In the genomic region with DNA sequence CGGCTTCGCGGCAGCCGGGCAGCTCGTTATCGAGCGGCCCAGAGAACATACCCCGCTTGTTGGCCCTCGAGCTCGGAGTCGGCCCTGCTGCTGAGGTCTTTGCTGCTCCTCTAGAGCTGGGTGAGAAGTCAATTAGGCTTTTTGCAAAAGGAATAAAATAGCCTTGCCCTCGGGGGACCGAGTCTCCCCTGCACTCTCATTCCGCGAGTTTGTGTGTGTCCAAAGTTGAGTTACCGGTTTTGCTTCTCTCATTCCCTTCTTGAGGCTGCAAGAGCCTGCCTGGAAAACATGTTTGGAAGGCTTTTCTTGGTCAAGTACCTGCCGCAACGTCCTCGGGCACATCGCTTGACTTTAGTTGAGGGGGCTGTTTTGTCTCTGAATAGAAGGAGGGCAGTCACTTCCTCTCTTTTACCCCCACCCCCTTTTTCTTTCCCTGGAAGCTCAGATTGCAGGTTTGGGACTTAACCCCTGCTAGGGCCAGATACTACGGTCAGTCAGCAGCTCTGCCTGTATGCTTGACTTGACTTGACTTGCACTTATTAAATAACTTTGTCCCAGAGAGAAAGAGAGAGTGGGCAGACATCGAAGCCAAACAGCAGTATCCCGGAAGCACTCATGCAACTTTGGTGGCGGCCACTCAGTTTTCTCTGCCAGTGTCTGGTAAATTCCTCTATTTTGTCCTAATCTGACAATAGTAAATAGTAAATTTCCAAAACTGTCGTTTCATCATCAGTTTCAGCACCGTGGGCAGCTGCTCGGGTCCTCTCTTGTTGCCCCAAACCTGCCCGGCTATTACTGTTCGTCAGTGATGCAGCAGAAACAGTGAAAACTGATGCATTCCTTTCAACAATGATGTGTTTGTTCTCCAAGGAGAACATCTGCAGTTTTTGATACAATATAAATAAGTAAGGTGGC, we compare ENCODE assay signal across 9 cellular contexts. TPM values are rescaled to one million over a fixed set of nuclear protein-coding genes. Genes with fewer than 3 reads are reported as not detected.
DNase-seq lines count a peak whose midpoint lies in the region; ATAC-seq, FAIRE-seq and TF ChIP-seq lines count a peak whose summit lies in the region.
"Had no signal": no experiment of that assay in that cellular context is flagged by ENCODE, and none has a peak within 500 bp of the region (broad histone marks: within the 10 kb centered on the region; RNA-seq: fewer than 3 reads in every experiment).

No MANE protein-coding gene starts in this region.

- peaks cover 3% of the 10 kb centered on the region for H3K36me3 Mint-ChIP-seq in memory B cell

- H3K23me2 ChIP-seq in H1 (ENCODE audit: low read depth, low read length): peaks cover 7% of the 10 kb centered on the region

- H3K79me2 ChIP-seq in H1 (ENCODE audit: control insufficient read depth in 1 of 2, insufficient read depth in 2 of 2, low read length in 2 of 2): peaks cover 0 to 47% of the 10 kb centered on the region in 2 experiments; a peak in 3 of 4 replicates

- peak overlapping the region; percentile 26 for H3K56ac ChIP-seq in H1 (replicated peaks; ENCODE audit: insufficient read length, low read depth, low read length)

- TF ChIP-seq CTCF in H1 (IDR thresholded peaks at IDR 0.05; ENCODE audit: control extremely low read depth in 1 of 3, insufficient read depth in 1 of 3, low read depth in 1 of 3, low read length in 3 of 3): no peak
- no peak for TF ChIP-seq CTCF in testis (IDR thresholded peaks at IDR 0.05)

- peaks cover 40% of the 10 kb centered on the region for H3K4me1 Mint-ChIP-seq in memory B cell

- ATAC-seq in GM21529 (IDR thresholded peaks at IDR 0.05; ENCODE audit: unreplicated experiment) (peak; percentile 15), memory B cell (ENCODE audit: low read depth) (peak; percentile 10)

- H3K23ac ChIP-seq in H1 (ENCODE audit: insufficient read length): no peak overlapping the region

- H2AK5ac ChIP-seq in H1 (ENCODE audit: low read depth, low read length): no peak overlapping the region; the same call in 1 of the 2 replicates

- H3K9me3 Mint-ChIP-seq in memory B cell: no peaks in the 10 kb centered on the region

- H3K27ac ChIP-seq in HUES48 (ENCODE audit: low read depth, low read length) (peak overlapping the region; percentile 96), H1 (ENCODE audit: low read depth, low read length) (peak overlapping the region; percentile 89; the same call in 1 of the 2 replicates), testis (peak overlapping the region; percentile 99)

- no peak overlapping the region for H2BK20ac ChIP-seq in H1 (ENCODE audit: low read length)

- no peak overlapping the region for H4K8ac ChIP-seq in H1 (ENCODE audit: extremely low read depth, insufficient read depth, low read length)

- H3K27ac Mint-ChIP-seq in memory B cell: peak overlapping the region; percentile 98

- WGBS in H1 (ENCODE audit: extremely low coverage in 1 of 2, insufficient coverage in 1 of 2, insufficient read length in 1 of 2, insufficient replicate concordance in 2 of 2, low coverage in 1 of 2, low lambda C conversion rate in 2 of 2, missing lambda C conversion rate in 1 of 2), 2 experiments: 5% methylated on average over 26 of the region's 29 CpGs; no CpG with 5 or more reads in 1 of the 2 experiments
- WGBS in testis, 2 donors: 1% methylated on average over 29 of the region's 29 CpGs

- H3K9ac ChIP-seq in ES-I3 (ENCODE audit: low read depth, low read length): peak overlapping the region; percentile 92
- H3K9ac ChIP-seq in HUES48 (ENCODE audit: low read depth, low read length): peak overlapping the region; percentile 82
- H3K9ac ChIP-seq in H1 (replicated peaks in 1 of 4; ENCODE audit: extremely low read depth in 1 of 4, low read depth in 3 of 4, low read length in 3 of 4): peak overlapping the region; percentile 58 to 91 (median 74)

- H2BK120ac ChIP-seq in H1 (replicated peaks; ENCODE audit: low read depth, low read length): no peak overlapping the region

- H2BK12ac ChIP-seq in H1 (ENCODE audit: low read depth, low read length): no peak overlapping the region; the same call in 1 of the 2 replicates

- peak overlapping the region; percentile 60; the same call in 1 of the 2 replicates for H2AFZ ChIP-seq in H1 (ENCODE audit: low read length)

- FAIRE-seq in H1 (lab: Jason Lieb, UNC): no peak

- H3K9me3 ChIP-seq in ES-I3 (ENCODE audit: control insufficient read depth, insufficient read depth, low read length): no peaks in the 10 kb centered on the region
- no peaks in the 10 kb centered on the region for H3K9me3 ChIP-seq in HUES48 (ENCODE audit: control insufficient read depth, insufficient read depth, low read length)
- H3K9me3 ChIP-seq in H1 (ENCODE audit: insufficient read depth in 2 of 2, low read depth in 1 of 2, low read length in 1 of 2): no peaks in the 10 kb centered on the region
- H3K9me3 ChIP-seq in testis: no peaks in the 10 kb centered on the region

- H3K27me3 ChIP-seq in HUES48 (ENCODE audit: control insufficient read depth, insufficient read depth, low read length) (no peaks in the 10 kb centered on the region), H1 (replicated peaks in 1 of 4; ENCODE audit: control insufficient read depth in 3 of 4, extremely low read depth in 1 of 4, insufficient read depth in 3 of 4, low read length in 3 of 4) (no peaks in the 10 kb centered on the region), testis (no peaks in the 10 kb centered on the region)

- peak overlapping the region; percentile 93 to 94 for H3K4me2 ChIP-seq in H1 (ENCODE audit: insufficient read depth in 1 of 2, low read depth in 2 of 2, low read length in 2 of 2)

- H3K36me3 ChIP-seq in ES-I3 (ENCODE audit: insufficient read depth, low read length) (no peaks in the 10 kb centered on the region), HUES48 (ENCODE audit: control insufficient read depth, insufficient read depth, low read length) (no peaks in the 10 kb centered on the region), H1 (ENCODE audit: control insufficient read depth in 2 of 4, insufficient read depth in 4 of 4, low read length in 3 of 4) (no peaks in the 10 kb centered on the region), testis (ENCODE audit: low read depth, missing control alignments) (no peaks in the 10 kb centered on the region)

- H4K20me1 ChIP-seq in H1 (replicated peaks in 1 of 2; ENCODE audit: control insufficient read depth in 1 of 2, insufficient read depth in 2 of 2, low read length in 2 of 2): peaks cover 0 to 2% of the 10 kb centered on the region in 2 experiments

- peak overlapping the region; percentile 81 for H2BK5ac ChIP-seq in H1 (ENCODE audit: low read depth, low read length)

- no peaks in the 10 kb centered on the region for H3K27me3 Mint-ChIP-seq in memory B cell

- H3K79me1 ChIP-seq in H1 (ENCODE audit: low read depth, low read length): no peaks in the 10 kb centered on the region; the same call in 1 of the 2 replicates

- H3K4me3 Mint-ChIP-seq in memory B cell: peak overlapping the region; percentile 100

- H3K14ac ChIP-seq in H1 (ENCODE audit: insufficient read length): no peak overlapping the region

- peak overlapping the region; percentile 64 for H3K18ac ChIP-seq in H1 (ENCODE audit: extremely low read depth, low read length)

- no peak for TF ChIP-seq EP300 in H1 (IDR thresholded peaks at IDR 0.05; ENCODE audit: borderline replicate concordance in 1 of 2, low read depth in 2 of 2, low read length in 2 of 2)

- no peak for TF ChIP-seq RAD21 in H1 (IDR thresholded peaks at IDR 0.05 in 1 of 2, conservative IDR thresholded peaks at IDR 0.05 in 1 of 2; ENCODE audit: low read depth in 2 of 2, low read length in 2 of 2)

- no peak overlapping the region for H2BK15ac ChIP-seq in H1 (ENCODE audit: low read length)

- peak overlapping the region; percentile 81 for H3K4ac ChIP-seq in H1 (replicated peaks; ENCODE audit: insufficient read length, low read depth, low read length)

- 0 out of 3 replicates have a peak, but pooled peaks of 1 of the 2 experiments have one; percentile 23 for TF ChIP-seq POLR2A in H1 (IDR thresholded peaks at IDR 0.05; ENCODE audit: control extremely low read depth in 1 of 2, low read depth in 2 of 2, low read length in 2 of 2)
- no peak for TF ChIP-seq POLR2A in testis (IDR thresholded peaks at IDR 0.05)

- CTCF ChIA-PET in H1 (lab: Charles Lee; ENCODE audit: partially characterized antibody): interaction anchor here (0.6 to 2.0 kb wide), 9 partner anchors 12 to 1737 kb away, joined by 3 to 13 read pairs (median 4); no protein-coding TSS in a partner anchor

- POLR2A ChIA-PET in H1 (lab: Charles Lee; ENCODE audit: partially characterized antibody): interaction anchor here (1.0 to 1.9 kb wide), 10 partner anchors 10 to 244 kb away, joined by 3 to 7 read pairs (median 3); a partner anchor contains a TSS

- H3K4me3 ChIP-seq in HUES48 (ENCODE audit: low read depth, low read length) (peak overlapping the region; percentile 83), H1 (ENCODE audit: extremely low read depth in 1 of 4, insufficient read depth in 2 of 4, low read depth in 3 of 4, low read length in 4 of 4) (peak overlapping the region; percentile 88 to 95 (median 91)), testis (peak overlapping the region; percentile 70 to 83)

- DNase-seq in UCSD-AML1 (lab: John Stamatoyannopoulos, UW; ENCODE audit: unreplicated experiment) (peak; percentile 52), H1 (ENCODE audit: low read depth in 1 of 2, low spot score in 2 of 2) (peak in 1 of 2 experiments; percentile 49), memory B cell (ENCODE audit: low spot score in 2 of 2) (peak in 1 of 2 donors; percentile 16), testis (peak; percentile 44), NCI-H1930 (lab: John Stamatoyannopoulos, UW) (no peak)

- H3K4me1 ChIP-seq in ES-I3 (ENCODE audit: insufficient read depth, low read length): peaks cover 13% of the 10 kb centered on the region
- H3K4me1 ChIP-seq in HUES48 (ENCODE audit: control insufficient read depth, insufficient read depth, low read length): peaks cover 22% of the 10 kb centered on the region
- H3K4me1 ChIP-seq in H1 (replicated peaks in 1 of 4; ENCODE audit: control insufficient read depth in 3 of 4, insufficient read depth in 4 of 4, low read length in 3 of 4): peaks cover 0 to 7% (median 3%) of the 10 kb centered on the region in 4 experiments; a peak in 4 of 7 replicates
- H3K4me1 ChIP-seq in testis: peaks cover 15% of the 10 kb centered on the region

- peak overlapping the region; percentile 65 for H4K5ac ChIP-seq in H1 (ENCODE audit: insufficient read length, low read depth, low read length)

- intact Hi-C loops in testis (cut with DNase I; ENCODE audit: low total_unique reads): no loop called here

- H4K91ac ChIP-seq in H1 (replicated peaks; ENCODE audit: insufficient read length, low read length): no peak overlapping the region

RNA-seq across cellular contexts. Expression of a gene that starts 0.6 kb away (rescaled TPM):
- 35.4 and 37.1 TPM in 2 replicates for total RNA-seq in H1 (2021; fragmentation: NEBNext Ultra II Directional; extraction: Animal tissue kit (Norgen Biotek cat#: 25700))
- polyA plus RNA-seq in H1 (2011; rRNA removed) (13.5 and 19.4 TPM in 2 replicates), testis (ENCODE audit: insufficient read depth, low read depth, low replicate concordance) (41.7 TPM)
- polyA plus RNA-seq in H1 (2011; cell fraction: cytosol; rRNA removed): 23.5 TPM
- 13.4 TPM for polyA plus RNA-seq in H1 (2011; cell fraction: nucleus; rRNA removed)
- 19.9 to 33.6 TPM (median 26.5 TPM) in 4 replicates for polyA plus RNA-seq in H1 (2012, experiment 1 of 2)
- polyA plus RNA-seq in H1 (2012, experiment 2 of 2): 3.2 TPM
- 54.4 TPM for polyA plus RNA-seq in H1 (2013, experiment 1 of 2)
- polyA plus RNA-seq in H1 (2013, experiment 2 of 2): 69.1 TPM
- polyA minus RNA-seq in H1 (2011; rRNA and poly(A)+ RNA removed): 46.1 and 50.6 TPM in 2 replicates
- 29.1 TPM for polyA minus RNA-seq in H1 (2011; cell fraction: cytosol; rRNA and poly(A)+ RNA removed)
- polyA minus RNA-seq in H1 (2011; cell fraction: nucleus; rRNA and poly(A)+ RNA removed): 78.4 TPM
- total RNA-seq in testis: 10 to 100 TPM; 81.8 to 85.0 TPM

RNA-seq across cellular contexts. Expression of a gene that starts 21.3 kb away (rescaled TPM):
- not detected in 2 replicates for total RNA-seq in H1 (2021; fragmentation: NEBNext Ultra II Directional; extraction: Animal tissue kit (Norgen Biotek cat#: 25700))
- polyA plus RNA-seq in H1 (2011; rRNA removed): not detected in 2 replicates
- not detected for polyA plus RNA-seq in H1 (2011; cell fraction: cytosol; rRNA removed)
- polyA plus RNA-seq in H1 (2011; cell fraction: nucleus; rRNA removed): not detected
- polyA plus RNA-seq in H1 (2012, experiment 1 of 2): not detected in 4 replicates
- polyA plus RNA-seq in H1 (2012, experiment 2 of 2): not detected
- polyA plus RNA-seq in H1 (2013, experiment 1 of 2): not detected
- polyA plus RNA-seq in H1 (2013, experiment 2 of 2): not detected
- polyA minus RNA-seq in H1 (2011; rRNA and poly(A)+ RNA removed): not detected in 2 replicates
- not detected for polyA minus RNA-seq in H1 (2011; cell fraction: cytosol; rRNA and poly(A)+ RNA removed)
- not detected for polyA minus RNA-seq in H1 (2011; cell fraction: nucleus; rRNA and poly(A)+ RNA removed)
- 1 to 10 TPM in 1 of 2 donors, under 1 TPM in 1; 0.56 to 3.3 TPM for total RNA-seq in testis
- 2.5 TPM for polyA plus RNA-seq in testis (ENCODE audit: insufficient read depth, low read depth, low replicate concordance)
- total RNA-seq: pulmonary artery endothelial cell had no signal

Comparison
In these comparisons a context has a peak if more than half of its experiments do, and no peak if none do; other contexts are left out.
1. DNase-seq: peak in UCSD-AML1 (single experiment) and testis (single experiment); none in NCI-H1930 (0 of 2).
2. Peak in every context shown above with its lines, with median percentiles within 50 percentile points of each other: H3K9ac ChIP-seq, H3K27ac ChIP-seq and H3K4me3 ChIP-seq.